In genomic region chr16:20468954-20469353, GRCh38 we compare ENCODE assay signal across 14 cellular contexts. TPM values are rescaled to one million over a fixed set of nuclear protein-coding genes. Genes with fewer than 3 reads are reported as not detected.
"Had no signal": no experiment of that assay in that cellular context is flagged by ENCODE, and none has a peak within 500 bp of the region (broad histone marks: within the 10 kb centered on the region; RNA-seq: fewer than 3 reads in every experiment).

No MANE protein-coding gene starts in this region.

RNA-seq across cellular contexts. Expression of gene ACSM2A, which starts 17.6 kb away (rescaled TPM):
- total RNA-seq: activated B cell treated with CpG ODN at 0.5 μM for 24 hours; activated CD4-positive, alpha-beta memory T cell treated with anti-CD3 and anti-CD28 coated beads for 36 hours; activated CD4-positive, alpha-beta T cell treated with anti-CD3 and anti-CD28 coated beads, Interleukin-2, amount 10 ng/mL, durations not matched to agents 24 days and 14 days; activated CD8-positive, alpha-beta memory T cell treated with anti-CD3 and anti-CD28 coated beads for 36 hours; activated CD8-positive, alpha-beta T cell treated with anti-CD3 and anti-CD28 coated beads for 36 hours; activated naive CD8-positive, alpha-beta T cell treated with anti-CD3 and anti-CD28 coated beads, Interleukin-2, amount 10 ng/mL, durations not matched to agents 7 days and 5 days; activated T-helper 1 cell treated with anti-CD3 and anti-CD28 coated beads, Interleukin-12 subunit alpha, Interleukin-12 subunit beta, Interleukin-2, Interleukin-4 antibody, amounts not matched to agents 30 ng/mL and 10 ng/mL and 1 ng/mL, durations not matched to agents 14 hours and 24 hours and 36 hours; activated T-helper 17 cell treated with anti-CD3 and anti-CD28 coated beads, Interleukin-2, amount 50 U/mL, for 72 hours; ascending aorta; bronchial epithelial cell; cardiac muscle cell; chondrocyte had no signal
- polyA plus RNA-seq: cardiac muscle cell had no signal

RNA-seq across cellular contexts. Expression of gene ACSM5, which starts 59.6 kb away (rescaled TPM):
- total RNA-seq: activated B cell treated with CpG ODN at 0.5 μM for 24 hours; activated CD4-positive, alpha-beta memory T cell treated with anti-CD3 and anti-CD28 coated beads for 36 hours; activated CD4-positive, alpha-beta T cell treated with anti-CD3 and anti-CD28 coated beads, Interleukin-2, amount 10 ng/mL, durations not matched to agents 24 days and 14 days; activated CD8-positive, alpha-beta memory T cell treated with anti-CD3 and anti-CD28 coated beads for 36 hours; activated CD8-positive, alpha-beta T cell treated with anti-CD3 and anti-CD28 coated beads for 36 hours; activated naive CD8-positive, alpha-beta T cell treated with anti-CD3 and anti-CD28 coated beads, Interleukin-2, amount 10 ng/mL, durations not matched to agents 7 days and 5 days; activated T-cell treated with anti-CD3 and anti-CD28 coated beads, Interleukin-2, amount 50 U/mL, for 4 hours; activated T-cell treated with anti-CD3 and anti-CD28 coated beads, Interleukin-2, amount 50 U/mL, for 72 hours; activated T-helper 1 cell treated with anti-CD3 and anti-CD28 coated beads, Interleukin-12 subunit alpha, Interleukin-12 subunit beta, Interleukin-2, Interleukin-4 antibody, amounts not matched to agents 30 ng/mL and 10 ng/mL and 1 ng/mL, durations not matched to agents 14 hours and 24 hours and 36 hours; activated T-helper 17 cell treated with anti-CD3 and anti-CD28 coated beads, Interleukin-2, amount 50 U/mL, for 72 hours; ascending aorta; bronchial epithelial cell; cardiac muscle cell had no signal
